8 cellular contexts compared by ENCODE assay signal in genomic region chr22:50525991-50526848, GRCh38. TPM values are rescaled to one million over a fixed set of nuclear protein-coding genes. Genes with fewer than 3 reads are reported as not detected.
DNase-seq lines count a peak whose midpoint lies in the region; ATAC-seq and TF ChIP-seq lines count a peak whose summit lies in the region.

No MANE protein-coding gene starts in this region.

- no peak overlapping the region for H2AFZ ChIP-seq in OCI-LY1 (ENCODE audit: low read length)

- intact Hi-C loops in CD4-positive, alpha-beta memory T cell (cut with micrococcal nuclease): loop anchor here (1.0 to 5.0 kb wide), 8 partner anchors 18 to 334 kb away; partner anchors contain the start of genes CHKB, NCAPH2, SBF1 and SYCE3

- ATAC-seq in GM19328 (IDR thresholded peaks at IDR 0.05; ENCODE audit: unreplicated experiment): peak; percentile 24
- ATAC-seq in HG03442 (IDR thresholded peaks at IDR 0.05; ENCODE audit: unreplicated experiment): peak; percentile 27
- ATAC-seq in stimulated activated memory B cell treated with anti-CD40 and anti-IgM and Interleukin-4, amounts not matched to agents 10 μg/mL and 1 μg/mL and 100 μg/mL, for 72 hours: peak; percentile 56

- H3K27me3 ChIP-seq in CD4-positive, alpha-beta memory T cell (ENCODE audit: insufficient read depth, low read length): no peaks in the 10 kb centered on the region
- H3K27me3 ChIP-seq in OCI-LY1 (ENCODE audit: insufficient read depth, low read length) (no peaks in the 10 kb centered on the region), esophagus (ENCODE audit: control insufficient read depth in 1 of 2, insufficient read depth in 2 of 2, low read length in 2 of 2) (no peaks in the 10 kb centered on the region), muscle layer of duodenum (ENCODE audit: low read depth, low read length) (no peaks in the 10 kb centered on the region)

- POLR2A ChIA-PET in CD4-positive, alpha-beta memory T cell (lab: Charles Lee; ENCODE audit: partially characterized antibody): interaction anchor here (0.6 to 9.5 kb wide), 47 partner anchors 10 to 601 kb away, joined by 3 to 321 read pairs (median 6); partner anchors contain the start of genes ARSA, CHKB, HDAC10 and KLHDC7B

- H3K9me3 Mint-ChIP-seq in CD4-positive, alpha-beta memory T cell: peaks cover 0 to 2% (median 0%) of the 10 kb centered on the region in 8 donors
- H3K9me3 Mint-ChIP-seq in stimulated activated memory B cell treated with anti-CD40 and anti-IgM and Interleukin-4, amounts not matched to agents 10 μg/mL and 1 μg/mL and 100 μg/mL, for 72 hours: no peaks in the 10 kb centered on the region

- peak overlapping the region; percentile 84 for H3K4me2 ChIP-seq in OCI-LY1 (ENCODE audit: low read length)

- peak overlapping the region; percentile 96 for H3K27ac ChIP-seq in CD4-positive, alpha-beta memory T cell (ENCODE audit: low read depth, low read length)
- H3K27ac ChIP-seq in OCI-LY1 (ENCODE audit: low read depth, low read length, poor library complexity, severe bottlenecking) (peak overlapping the region; percentile 66), esophagus (ENCODE audit: low read depth in 2 of 2, low read length in 1 of 2) (peak overlapping the region; percentile 90 to 100), muscle layer of duodenum (ENCODE audit: low read length) (peak overlapping the region; percentile 63)

- no peaks in the 10 kb centered on the region for H3K9me3 ChIP-seq in CD4-positive, alpha-beta memory T cell (ENCODE audit: control insufficient read depth in 1 of 2, low read length in 2 of 2)
- H3K9me3 ChIP-seq in OCI-LY1 (ENCODE audit: low read length) (no peaks in the 10 kb centered on the region), esophagus (ENCODE audit: control insufficient read depth in 2 of 2, insufficient read depth in 1 of 2, low read depth in 1 of 2, low read length in 1 of 2) (peaks cover 0 to 2% of the 10 kb centered on the region in 2 donors), muscle layer of duodenum (ENCODE audit: control insufficient read depth in 1 of 2, low read length in 2 of 2) (no peaks in the 10 kb centered on the region)

- peaks cover 23% of the 10 kb centered on the region for H3K36me3 ChIP-seq in CD4-positive, alpha-beta memory T cell (ENCODE audit: insufficient read depth, low read length)
- H3K36me3 ChIP-seq in OCI-LY1 (ENCODE audit: insufficient read depth, low read length) (peaks cover 37% of the 10 kb centered on the region), esophagus (ENCODE audit: control insufficient read depth in 2 of 2, insufficient read depth in 2 of 2, low read length in 1 of 2) (peaks cover 15 to 27% of the 10 kb centered on the region in 2 donors), muscle layer of duodenum (ENCODE audit: control insufficient read depth in 1 of 2, insufficient read depth in 2 of 2, low read length in 2 of 2) (peaks cover 11 to 26% of the 10 kb centered on the region in 2 donors)

- H3K4me1 ChIP-seq in CD4-positive, alpha-beta memory T cell (ENCODE audit: insufficient read depth, low read length): peaks cover 50% of the 10 kb centered on the region
- H3K4me1 ChIP-seq in OCI-LY1 (ENCODE audit: insufficient read depth, low read length, severe bottlenecking) (peaks cover 40% of the 10 kb centered on the region), esophagus (ENCODE audit: control insufficient read depth in 2 of 2, insufficient read depth in 2 of 2, low read length in 1 of 2) (peaks cover 13 to 37% of the 10 kb centered on the region in 2 donors), muscle layer of duodenum (ENCODE audit: control insufficient read depth in 1 of 2, insufficient read depth in 2 of 2, low read length in 2 of 2) (peaks cover 10 to 47% of the 10 kb centered on the region in 2 donors)

- H3K4me1 Mint-ChIP-seq in CD4-positive, alpha-beta memory T cell: peaks cover 14 to 39% (median 28%) of the 10 kb centered on the region in 4 donors
- H3K4me1 Mint-ChIP-seq in stimulated activated memory B cell treated with anti-CD40 and anti-IgM and Interleukin-4, amounts not matched to agents 10 μg/mL and 1 μg/mL and 100 μg/mL, for 72 hours: peaks cover 40% of the 10 kb centered on the region

- H3K27ac Mint-ChIP-seq in CD4-positive, alpha-beta memory T cell: peak overlapping the region; percentile 83 to 97 (median 91)
- H3K27ac Mint-ChIP-seq in stimulated activated memory B cell treated with anti-CD40 and anti-IgM and Interleukin-4, amounts not matched to agents 10 μg/mL and 1 μg/mL and 100 μg/mL, for 72 hours: peak overlapping the region; percentile 100

- H3K36me3 Mint-ChIP-seq in CD4-positive, alpha-beta memory T cell: peaks cover 3 to 19% of the 10 kb centered on the region in 2 donors
- H3K36me3 Mint-ChIP-seq in stimulated activated memory B cell treated with anti-CD40 and anti-IgM and Interleukin-4, amounts not matched to agents 10 μg/mL and 1 μg/mL and 100 μg/mL, for 72 hours: peaks cover 30% of the 10 kb centered on the region

- CTCF ChIA-PET in CD4-positive, alpha-beta memory T cell (lab: Charles Lee; ENCODE audit: partially characterized antibody): interaction anchor here (0.7 to 5.1 kb wide), 49 partner anchors 8 to 340 kb away, joined by 3 to 135 read pairs (median 5); partner anchors contain the start of genes ARSA, CHKB, HDAC10 and KLHDC7B

- no peaks in the 10 kb centered on the region for H3K27me3 Mint-ChIP-seq in CD4-positive, alpha-beta memory T cell
- H3K27me3 Mint-ChIP-seq in stimulated activated memory B cell treated with anti-CD40 and anti-IgM and Interleukin-4, amounts not matched to agents 10 μg/mL and 1 μg/mL and 100 μg/mL, for 72 hours: no peaks in the 10 kb centered on the region

- no peaks in the 10 kb centered on the region for H3K9me2 ChIP-seq in OCI-LY1 (ENCODE audit: low read depth, low read length)

- TF ChIP-seq CTCF in OCI-LY1 (IDR thresholded peaks at IDR 0.05; ENCODE audit: low read length): peak; percentile 76

- no peaks in the 10 kb centered on the region for H4K20me1 ChIP-seq in OCI-LY1 (ENCODE audit: insufficient read depth, low read length)

- peaks cover 4% of the 10 kb centered on the region; the same call in 1 of the 2 replicates for H3F3A ChIP-seq in OCI-LY1 (ENCODE audit: insufficient read depth, low read length)

- DNase-seq in CD4-positive, alpha-beta memory T cell: peak; percentile 82 to 91 (median 86)
- DNase-seq in activated T-cell treated with anti-CD3 and anti-CD28 coated beads, Interleukin-2, amount 50 U/mL, for 1 hour: peak; percentile 85

- peak overlapping the region; percentile 60 to 89 (median 75) for H3K4me3 Mint-ChIP-seq in CD4-positive, alpha-beta memory T cell
- H3K4me3 Mint-ChIP-seq in stimulated activated memory B cell treated with anti-CD40 and anti-IgM and Interleukin-4, amounts not matched to agents 10 μg/mL and 1 μg/mL and 100 μg/mL, for 72 hours: peak overlapping the region; percentile 97

- H3K4me3 ChIP-seq in CD4-positive, alpha-beta memory T cell (ENCODE audit: low read length in 2 of 2): peak overlapping the region; percentile 23 to 81
- H3K4me3 ChIP-seq in OCI-LY1 (ENCODE audit: low read depth, low read length, poor library complexity, severe bottlenecking): peak overlapping the region; percentile 68
- peak overlapping the region; percentile 62 to 75 for H3K4me3 ChIP-seq in esophagus (ENCODE audit: low read depth in 1 of 2, low read length in 2 of 2)
- H3K4me3 ChIP-seq in muscle layer of duodenum (ENCODE audit: low read depth in 1 of 2, low read length in 2 of 2): peak overlapping the region; percentile 52 to 82

- 1% methylated on average over 57 to 93 of the region's 93 CpGs for WGBS in esophagus, 2 donors

- H3K79me2 ChIP-seq in OCI-LY1 (ENCODE audit: insufficient read depth, low read length): no peaks in the 10 kb centered on the region

- H3K9ac ChIP-seq in OCI-LY1 (ENCODE audit: low read length): peak overlapping the region; percentile 78

RNA-seq across cellular contexts. Expression of gene SCO2, which starts 0.8 kb away (rescaled TPM):
- total RNA-seq in CD4-positive, alpha-beta memory T cell: not detected
- 1 to 10 TPM; 3.6 to 8.1 TPM for polyA plus RNA-seq in CD4-positive, alpha-beta memory T cell
- polyA plus RNA-seq in esophagus: 1 to 10 TPM in 1 of 2 donors, under 1 TPM in 1; 0.61 to 3.2 TPM

RNA-seq across cellular contexts. Expression of gene TYMP, which starts 3.6 kb away (rescaled TPM):
- 10 to 100 TPM; 15.7 to 18.0 TPM for total RNA-seq in CD4-positive, alpha-beta memory T cell
- polyA plus RNA-seq in CD4-positive, alpha-beta memory T cell: 10 to 100 TPM; 22.0 to 30.9 TPM
- 10 to 100 TPM; 35.7 to 48.0 TPM for polyA plus RNA-seq in esophagus

RNA-seq across cellular contexts. Expression of gene NCAPH2, which starts 18.2 kb away (rescaled TPM):
- 10 to 100 TPM; 81.1 to 81.8 TPM for total RNA-seq in CD4-positive, alpha-beta memory T cell
- 10 to 100 TPM; 36.4 to 36.9 TPM for polyA plus RNA-seq in CD4-positive, alpha-beta memory T cell
- polyA plus RNA-seq in esophagus: 10 to 100 TPM; 32.9 to 35.4 TPM

RNA-seq across cellular contexts. Expression of gene LMF2, which starts 18.7 kb away (rescaled TPM):
- total RNA-seq in CD4-positive, alpha-beta memory T cell: 100 to 1,000 TPM; 152 to 155 TPM
- 10 to 100 TPM; 21.7 to 33.8 TPM for polyA plus RNA-seq in CD4-positive, alpha-beta memory T cell
- 10 to 100 TPM; 44.1 to 64.9 TPM for polyA plus RNA-seq in esophagus

RNA-seq across cellular contexts. Expression of gene KLHDC7B, which starts 19.5 kb away (rescaled TPM):
- total RNA-seq in CD4-positive, alpha-beta memory T cell: 1 to 10 TPM; 7.0 to 7.5 TPM
- polyA plus RNA-seq in CD4-positive, alpha-beta memory T cell: 1 to 10 TPM; 4.3 to 7.5 TPM
- under 1 TPM; 0.12 to 0.14 TPM for polyA plus RNA-seq in esophagus

Comparison
In these comparisons a context has a peak if more than half of its experiments do, and no peak if none do; other contexts are left out.
1. Peak in every context shown above with its lines: DNase-seq, ATAC-seq, H3K4me3 ChIP-seq and H3K27ac ChIP-seq.